In genomic region chr20:34511891-34512265, GRCh38 we compare ENCODE assay signal across 17 cellular contexts. TPM values are rescaled to one million over a fixed set of nuclear protein-coding genes. Genes with fewer than 3 reads are reported as not detected.
DNase-seq lines count a peak whose midpoint lies in the region; ATAC-seq, FAIRE-seq and TF ChIP-seq lines count a peak whose summit lies in the region.
"Had no signal": no experiment of that assay in that cellular context is flagged by ENCODE, and none has a peak within 500 bp of the region (broad histone marks: within the 10 kb centered on the region; RNA-seq: fewer than 3 reads in every experiment).

No MANE protein-coding gene starts in this region.

- H3K27me3 ChIP-seq in CD4-positive, alpha-beta memory T cell (ENCODE audit: insufficient read depth, low read length): no peaks in the 10 kb centered on the region
- H3K27me3 ChIP-seq: neutrophil, spleen had no signal

- H3K4me3 Mint-ChIP-seq in CD4-positive, alpha-beta memory T cell: no peak overlapping the region
- H3K4me3 Mint-ChIP-seq in HFFc6 (no peak overlapping the region), osteocyte (ENCODE audit: unreplicated experiment) (no peak overlapping the region)
- H3K4me3 Mint-ChIP-seq: activated naive CD8-positive, alpha-beta T cell treated with anti-CD3 and anti-CD28 coated beads, Interleukin-2, amount 10 ng/mL, durations not matched to agents 7 days and 5 days had no signal

- peaks cover 0 to 5% (median 0%) of the 10 kb centered on the region in 8 donors for H3K9me3 Mint-ChIP-seq in CD4-positive, alpha-beta memory T cell
- H3K9me3 Mint-ChIP-seq in HFFc6 (no peaks in the 10 kb centered on the region; the same call in 1 of the 2 replicates), osteocyte (ENCODE audit: unreplicated experiment) (no peaks in the 10 kb centered on the region)
- H3K9me3 Mint-ChIP-seq: activated naive CD8-positive, alpha-beta T cell treated with anti-CD3 and anti-CD28 coated beads, Interleukin-2, amount 10 ng/mL, durations not matched to agents 7 days and 5 days; IgD-negative memory B cell had no signal

- H3K27ac Mint-ChIP-seq in CD4-positive, alpha-beta memory T cell: peak overlapping the region; percentile 48 to 90 (median 80)
- peak overlapping the region; percentile 78 for H3K27ac Mint-ChIP-seq in HFFc6
- H3K27ac Mint-ChIP-seq in osteocyte (ENCODE audit: unreplicated experiment): peak overlapping the region; percentile 27
- H3K27ac Mint-ChIP-seq: activated naive CD8-positive, alpha-beta T cell treated with anti-CD3 and anti-CD28 coated beads, Interleukin-2, amount 10 ng/mL, durations not matched to agents 7 days and 5 days had no signal

- no peak for TF ChIP-seq CTCF in HFFc6 (IDR thresholded peaks at IDR 0.05)
- no peak for TF ChIP-seq CTCF in kidney (IDR thresholded peaks at IDR 0.05; ENCODE audit: borderline replicate concordance, extremely low read depth, insufficient read depth)
- no peak for TF ChIP-seq CTCF in osteocyte (IDR thresholded peaks at IDR 0.05)

- no peaks in the 10 kb centered on the region for H3K27me3 Mint-ChIP-seq in CD4-positive, alpha-beta memory T cell
- H3K27me3 Mint-ChIP-seq in HFFc6 (ENCODE audit: insufficient read depth): peaks cover 11% of the 10 kb centered on the region
- H3K27me3 Mint-ChIP-seq in osteocyte (ENCODE audit: unreplicated experiment): no peaks in the 10 kb centered on the region
- H3K27me3 Mint-ChIP-seq: activated naive CD8-positive, alpha-beta T cell treated with anti-CD3 and anti-CD28 coated beads, Interleukin-2, amount 10 ng/mL, durations not matched to agents 7 days and 5 days; IgD-negative memory B cell had no signal

- FAIRE-seq in kidney (lab: Jason Lieb, UNC): no peak
- FAIRE-seq: endothelial cell of umbilical vein, urothelium cell line had no signal

- intact Hi-C loops in CD4-positive, alpha-beta memory T cell (cut with micrococcal nuclease): no loop called here
- intact Hi-C loops in kidney (cut with DNase I): no loop called here

- peaks cover 3 to 40% of the 10 kb centered on the region in 2 donors for H3K36me3 Mint-ChIP-seq in CD4-positive, alpha-beta memory T cell
- H3K36me3 Mint-ChIP-seq in HFFc6 (ENCODE audit: low read depth) (peaks cover 17% of the 10 kb centered on the region; the same call in 1 of the 2 replicates), osteocyte (ENCODE audit: unreplicated experiment) (peaks cover 22% of the 10 kb centered on the region)
- H3K36me3 Mint-ChIP-seq: IgD-negative memory B cell had no signal

- H3K27ac ChIP-seq in CD4-positive, alpha-beta memory T cell (ENCODE audit: low read depth, low read length): no peak overlapping the region
- H3K27ac ChIP-seq in kidney (ENCODE audit: low read depth in 2 of 2, low read length in 2 of 2): peak overlapping the region; percentile 85 to 88
- H3K27ac ChIP-seq: coronary artery, neutrophil had no signal

- no peak for DNase-seq in CD4-positive, alpha-beta memory T cell
- no peak for DNase-seq in HFFc6
- no peak for DNase-seq in kidney
- DNase-seq in osteocyte (ENCODE audit: extremely low spot score, unreplicated experiment): no peak
- no peak for DNase-seq in NCI-H1436 treated with DMSO at 0.1 percent for 48 hours (lab: John Stamatoyannopoulos, UW)
- DNase-seq in SKM-1 treated with dmso at 0.1 percent for 144 hours (lab: John Stamatoyannopoulos, UW; ENCODE audit: unreplicated experiment): no peak
- DNase-seq: activated naive CD8-positive, alpha-beta T cell treated with anti-CD3 and anti-CD28 coated beads, Interleukin-2, amount 10 ng/mL, durations not matched to agents 7 days and 5 days; islet precursor cell; MM.1S; spleen had no signal

- peaks cover 15% of the 10 kb centered on the region for H3K4me1 ChIP-seq in CD4-positive, alpha-beta memory T cell (ENCODE audit: insufficient read depth, low read length)
- H3K4me1 ChIP-seq in kidney (ENCODE audit: control insufficient read depth in 1 of 2, insufficient read depth in 1 of 2, low read depth in 1 of 2, low read length in 2 of 2): peaks cover 16 to 24% of the 10 kb centered on the region in 2 donors

- POLR2A ChIA-PET in CD4-positive, alpha-beta memory T cell (lab: Charles Lee; ENCODE audit: partially characterized antibody): interaction anchor here (1.2 kb wide), 1 partner anchor 8 kb away, joined by 3 read pairs; no protein-coding TSS in a partner anchor

- peak overlapping the region in 1 of 2 donors; percentile 9 for H3K9ac ChIP-seq in kidney (ENCODE audit: low read length in 2 of 2)

- H3K4me3 ChIP-seq in CD4-positive, alpha-beta memory T cell (ENCODE audit: low read length in 2 of 2): no peak overlapping the region
- peak overlapping the region in 1 of 2 donors; percentile 6 for H3K4me3 ChIP-seq in kidney (ENCODE audit: low read length in 2 of 2)
- H3K4me3 ChIP-seq: coronary artery, spleen had no signal

- no peaks in the 10 kb centered on the region for H3K9me3 ChIP-seq in CD4-positive, alpha-beta memory T cell (ENCODE audit: control insufficient read depth in 1 of 2, low read length in 2 of 2)
- no peaks in the 10 kb centered on the region for H3K9me3 ChIP-seq in kidney (ENCODE audit: control insufficient read depth in 1 of 2, low read length in 2 of 2)
- H3K9me3 ChIP-seq: neutrophil, spleen had no signal

- peaks cover 15 to 50% (median 26%) of the 10 kb centered on the region in 4 donors for H3K4me1 Mint-ChIP-seq in CD4-positive, alpha-beta memory T cell
- peaks cover 42% of the 10 kb centered on the region for H3K4me1 Mint-ChIP-seq in HFFc6 (ENCODE audit: low read depth)
- peaks cover 24% of the 10 kb centered on the region for H3K4me1 Mint-ChIP-seq in osteocyte (ENCODE audit: unreplicated experiment)

- ATAC-seq in GM21367 (IDR thresholded peaks at IDR 0.05; ENCODE audit: unreplicated experiment): no peak
- ATAC-seq in GM18511 (IDR thresholded peaks at IDR 0.05; ENCODE audit: unreplicated experiment): no peak

- CTCF ChIA-PET in CD4-positive, alpha-beta memory T cell (lab: Charles Lee; ENCODE audit: partially characterized antibody): interaction anchor here (1.2 kb wide), 1 partner anchor 11 kb away, joined by 4 read pairs; no protein-coding TSS in a partner anchor

- peaks cover 5% of the 10 kb centered on the region for H3K36me3 ChIP-seq in CD4-positive, alpha-beta memory T cell (ENCODE audit: insufficient read depth, low read length)
- peaks cover 2 to 10% of the 10 kb centered on the region in 2 donors for H3K36me3 ChIP-seq in kidney (ENCODE audit: control insufficient read depth in 1 of 2, insufficient read depth in 2 of 2, low read length in 2 of 2)

RNA-seq across cellular contexts. Expression of gene DYNLRB1, which starts 4.3 kb away (rescaled TPM):
- total RNA-seq in CD4-positive, alpha-beta memory T cell: 10 to 100 TPM; 75.5 to 81.0 TPM
- 100 to 1,000 TPM; 237 to 311 TPM for polyA plus RNA-seq in CD4-positive, alpha-beta memory T cell
- 100 to 1,000 TPM; 194 to 277 (median 223) TPM for total RNA-seq in HFFc6 (2021; fragmentation: NEBNext Ultra II Directional; extraction: Animal tissue kit (Norgen Biotek cat#: 25700))
- total RNA-seq in kidney (185 TPM), osteocyte (160 and 166 TPM in 2 replicates)
- polyA plus RNA-seq in kidney (ENCODE audit: insufficient read depth, low read depth, low replicate concordance): 676 TPM

RNA-seq across cellular contexts. Expression of gene MAP1LC3A, which starts 46.6 kb away (rescaled TPM):
- total RNA-seq in CD4-positive, alpha-beta memory T cell: 1 to 10 TPM; 2.1 to 2.8 TPM
- polyA plus RNA-seq in CD4-positive, alpha-beta memory T cell: 1 to 10 TPM; 3.7 to 7.9 TPM
- 10 to 100 TPM; 20.2 to 34.6 (median 23.9) TPM for total RNA-seq in HFFc6 (2021; fragmentation: NEBNext Ultra II Directional; extraction: Animal tissue kit (Norgen Biotek cat#: 25700))
- total RNA-seq in kidney (42.5 TPM), osteocyte (60.5 and 67.2 TPM in 2 replicates)
- polyA plus RNA-seq in kidney (ENCODE audit: insufficient read depth, low read depth, low replicate concordance): 153 TPM

Comparison
In these comparisons a context has a peak if more than half of its experiments do, and no peak if none do; other contexts are left out.
1. H3K27ac Mint-ChIP-seq: peak in every context shown above with its lines; median percentile 80 in CD4-positive, alpha-beta memory T cell; 78 in HFFc6; 27 in osteocyte.
2. RNA of gene MAP1LC3A, which starts 46.6 kb away (total RNA-seq): 60.5 to 67.2 TPM in osteocyte, 42.5 TPM in kidney (single experiment) and 20.2 to 34.6 TPM in HFFc6; 2.1 to 2.8 TPM in CD4-positive, alpha-beta memory T cell; every median in the first group is over 4 times any median in the second.